In the genomic region with DNA sequence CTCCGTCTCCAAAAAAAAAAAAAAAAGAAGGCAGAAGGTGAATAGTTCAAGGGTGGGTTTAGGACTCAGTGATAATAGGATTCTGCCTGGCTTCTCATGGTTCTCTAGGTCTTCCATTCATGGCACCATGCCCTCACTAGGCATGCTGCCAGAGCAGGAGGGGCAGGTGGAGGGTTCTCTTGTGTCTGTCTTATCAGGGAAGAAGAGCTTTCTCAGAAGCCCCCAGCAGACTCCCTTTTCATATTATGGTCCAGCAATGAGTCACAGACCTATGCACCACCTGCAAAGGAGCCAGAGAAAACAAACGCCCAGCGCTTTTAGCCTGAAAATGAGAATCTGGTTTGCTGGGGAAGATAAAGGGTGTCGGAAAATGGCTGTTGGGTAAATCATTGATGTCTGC, we compare ENCODE assay signal across 30 cellular contexts. TPM values are rescaled to one million over a fixed set of nuclear protein-coding genes. Genes with fewer than 3 reads are reported as not detected.
DNase-seq lines count a peak whose midpoint lies in the region; ATAC-seq and TF ChIP-seq lines count a peak whose summit lies in the region.
"Had no signal": no experiment of that assay in that cellular context is flagged by ENCODE, and none has a peak within 500 bp of the region (broad histone marks: within the 10 kb centered on the region; RNA-seq: fewer than 3 reads in every experiment).

No MANE protein-coding gene starts in this region.

- H3K4me3 Mint-ChIP-seq in activated CD8-positive, alpha-beta memory T cell treated with anti-CD3 and anti-CD28 coated beads, Interleukin-2, amount 10 ng/mL, durations not matched to agents 7 days and 5 days = peak overlapping the region; percentile 74
- peak overlapping the region; percentile 22 to 76 (median 45) for H3K4me3 Mint-ChIP-seq in T-cell
- H3K4me3 Mint-ChIP-seq in natural killer cell treated with Interleukin-12 subunit alpha and Interleukin-12 subunit beta and Interleukin-15 and Interleukin-18, amount 100 ng/mL, for 72 hours = peak overlapping the region; percentile 12
- H3K4me3 Mint-ChIP-seq: GM23338, nephron progenitor cell, WTC11 had no signal

- H3K4me3 ChIP-seq in HEK293 (ENCODE audit: low read depth, low read length) = no peak overlapping the region
- H3K4me3 ChIP-seq: BLaER1 treated with 17β-estradiol and CSF1 and Interleukin-3, amounts not matched to agents 10 nM and 100 nM; dorsolateral prefrontal cortex; GM23338; testis had no signal

- TF ChIP-seq CTCF in HEK293 (tag by site-specific recombination; IDR thresholded peaks at IDR 0.05) = no peak

- peaks cover 36% of the 10 kb centered on the region for H3K36me3 Mint-ChIP-seq in activated CD8-positive, alpha-beta memory T cell treated with anti-CD3 and anti-CD28 coated beads, Interleukin-2, amount 10 ng/mL, durations not matched to agents 7 days and 5 days
- H3K36me3 Mint-ChIP-seq in T-cell = no peaks in the 10 kb centered on the region
- H3K36me3 Mint-ChIP-seq in natural killer cell treated with Interleukin-12 subunit alpha and Interleukin-12 subunit beta and Interleukin-15 and Interleukin-18, amount 100 ng/mL, for 72 hours = no peaks in the 10 kb centered on the region
- H3K36me3 Mint-ChIP-seq: activated naive CD4-positive, alpha-beta T cell treated with anti-CD3 and anti-CD28 coated beads, Interleukin-2, amount 50 U/mL, for 72 hours; IgD-negative memory B cell; WTC11 had no signal

- no peaks in the 10 kb centered on the region for H3K9me3 ChIP-seq in HEK293 (ENCODE audit: control insufficient read depth, insufficient read depth, low read depth, low read length)
- H3K9me3 ChIP-seq: BLaER1 treated with 17β-estradiol and CSF1 and Interleukin-3, amounts not matched to agents 10 nM and 100 nM; SK-N-SH; testis had no signal

- H3K4me1 Mint-ChIP-seq in activated CD8-positive, alpha-beta memory T cell treated with anti-CD3 and anti-CD28 coated beads, Interleukin-2, amount 10 ng/mL, durations not matched to agents 7 days and 5 days = peaks cover 91% of the 10 kb centered on the region
- H3K4me1 Mint-ChIP-seq in T-cell = peaks cover 37 to 81% (median 58%) of the 10 kb centered on the region in 3 donors
- H3K4me1 Mint-ChIP-seq in natural killer cell treated with Interleukin-12 subunit alpha and Interleukin-12 subunit beta and Interleukin-15 and Interleukin-18, amount 100 ng/mL, for 72 hours (ENCODE audit: low read depth in 2 of 2) = peaks cover 68 to 84% of the 10 kb centered on the region in 2 donors
- H3K4me1 Mint-ChIP-seq: GM23338, nephron progenitor cell, WTC11 had no signal

- POLR2A ChIA-PET in HEK293 (lab: Yijun Ruan, JAX) (no interaction called here), T-cell (lab: Charles Lee) (no interaction called here)

- no peak for ATAC-seq in activated CD8-positive, alpha-beta memory T cell treated with anti-CD3 and anti-CD28 coated beads, Interleukin-2, amount 10 ng/mL, durations not matched to agents 7 days and 5 days
- no peak for ATAC-seq in T-cell (replicated peaks in 1 of 4)
- no peak for ATAC-seq in natural killer cell treated with Interleukin-12 subunit alpha and Interleukin-12 subunit beta and Interleukin-15 and Interleukin-18, amount 100 ng/mL, for 72 hours
- ATAC-seq: activated naive CD4-positive, alpha-beta T cell treated with anti-CD3 and anti-CD28 coated beads, Interleukin-2, amount 50 U/mL, for 72 hours; GM23338; left ventricle myocardium superior; right cardiac atrium; WTC11 had no signal

- no peaks in the 10 kb centered on the region for H3K36me3 ChIP-seq in HEK293 (ENCODE audit: control insufficient read depth in 2 of 2, insufficient read depth in 1 of 2, low read length in 2 of 2)

- H3K9me3 Mint-ChIP-seq in activated CD8-positive, alpha-beta memory T cell treated with anti-CD3 and anti-CD28 coated beads, Interleukin-2, amount 10 ng/mL, durations not matched to agents 7 days and 5 days (ENCODE audit: low read depth) = no peaks in the 10 kb centered on the region
- H3K9me3 Mint-ChIP-seq in T-cell = no peaks in the 10 kb centered on the region
- no peaks in the 10 kb centered on the region for H3K9me3 Mint-ChIP-seq in natural killer cell treated with Interleukin-12 subunit alpha and Interleukin-12 subunit beta and Interleukin-15 and Interleukin-18, amount 100 ng/mL, for 72 hours
- H3K9me3 Mint-ChIP-seq: activated naive CD4-positive, alpha-beta T cell treated with anti-CD3 and anti-CD28 coated beads, Interleukin-2, amount 50 U/mL, for 72 hours; GM23338; IgD-negative memory B cell; nephron progenitor cell; WTC11 had no signal

- no peak overlapping the region for H3K27ac Mint-ChIP-seq in activated CD8-positive, alpha-beta memory T cell treated with anti-CD3 and anti-CD28 coated beads, Interleukin-2, amount 10 ng/mL, durations not matched to agents 7 days and 5 days
- H3K27ac Mint-ChIP-seq in T-cell = peak overlapping the region; percentile 63 to 84
- peak overlapping the region; percentile 24 to 36 for H3K27ac Mint-ChIP-seq in natural killer cell treated with Interleukin-12 subunit alpha and Interleukin-12 subunit beta and Interleukin-15 and Interleukin-18, amount 100 ng/mL, for 72 hours
- H3K27ac Mint-ChIP-seq: activated naive CD4-positive, alpha-beta T cell treated with anti-CD3 and anti-CD28 coated beads, Interleukin-2, amount 50 U/mL, for 72 hours; GM23338; nephron progenitor cell; WTC11 had no signal

- H3K4me1 ChIP-seq in HEK293 (ENCODE audit: control insufficient read depth, insufficient read depth, low read length) = no peaks in the 10 kb centered on the region
- H3K4me1 ChIP-seq: parathyroid adenoma, testis had no signal

- CTCF ChIA-PET in activated CD8-positive, alpha-beta memory T cell treated with anti-CD3 and anti-CD28 coated beads, Interleukin-2, amount 10 ng/mL, durations not matched to agents 7 days and 5 days (lab: Charles Lee) = interaction anchor here (3.6 kb wide), 1 partner anchor 12 kb away, joined by 35 read pairs; a partner anchor contains a TSS
- CTCF ChIA-PET in HEK293 (lab: Yijun Ruan, JAX) = no interaction called here
- CTCF ChIA-PET in T-cell (lab: Charles Lee) = no interaction called here

- H3K27ac ChIP-seq in HEK293 (ENCODE audit: extremely low read depth, low read depth, low read length) = no peak overlapping the region
- H3K27ac ChIP-seq: BLaER1 treated with 17β-estradiol and CSF1 and Interleukin-3, amounts not matched to agents 10 nM and 100 nM; dorsolateral prefrontal cortex; parathyroid adenoma; testis had no signal

- peaks cover 22% of the 10 kb centered on the region for H3K27me3 Mint-ChIP-seq in activated CD8-positive, alpha-beta memory T cell treated with anti-CD3 and anti-CD28 coated beads, Interleukin-2, amount 10 ng/mL, durations not matched to agents 7 days and 5 days
- H3K27me3 Mint-ChIP-seq in T-cell = peaks cover 2 to 10% of the 10 kb centered on the region in 2 donors
- no peaks in the 10 kb centered on the region for H3K27me3 Mint-ChIP-seq in natural killer cell treated with Interleukin-12 subunit alpha and Interleukin-12 subunit beta and Interleukin-15 and Interleukin-18, amount 100 ng/mL, for 72 hours
- H3K27me3 Mint-ChIP-seq: IgD-negative memory B cell had no signal

- DNase-seq in activated CD8-positive, alpha-beta memory T cell treated with anti-CD3 and anti-CD28 coated beads, Interleukin-2, amount 10 ng/mL, durations not matched to agents 7 days and 5 days = no peak
- DNase-seq in activated CD8-positive, alpha-beta memory T cell treated with anti-CD3 and anti-CD28 coated beads, Interleukin-2, amount 50 U/mL, for 48 hours = no peak
- no peak for DNase-seq in T-cell
- DNase-seq in natural killer cell treated with Interleukin-12 subunit alpha and Interleukin-12 subunit beta and Interleukin-15 and Interleukin-18, amount 100 ng/mL, for 72 hours (ENCODE audit: low spot score) = no peak
- no peak for DNase-seq in activated gamma-delta T cell treated with Interleukin-2 at 50 U/mL for 16 hours
- no peak for DNase-seq in HK-2 (ENCODE audit: unreplicated experiment)
- DNase-seq: activated T-cell treated with anti-CD3 and anti-CD28 coated beads, Interleukin-2, amount 50 U/mL, for 48 hours; central memory CD4-positive, alpha-beta T cell; DMS53; dorsolateral prefrontal cortex; GF-D8; left ventricle myocardium superior; midbrain; NCI-H1436 treated with DMSO at 0.1 percent for 48 hours; nephron progenitor cell; right cardiac atrium; SK-N-SH; stimulated activated CD4-positive, alpha-beta T cell treated with anti-CD3 and anti-CD28 coated beads, Interleukin-4, amount 100 ng/mL, for 1 hour; stimulated activated naive CD4-positive, alpha-beta T cell; T1000; testis had no signal

TF ChIP-seq in HEK293, 187 proteins besides CTCF, POLR2A, EP300 and RAD21 (continues in another document):
- peak; percentile 15; the same call in 1 of the 2 replicates for TF ChIP-seq GLIS1 (tag by site-specific recombination; IDR thresholded peaks at IDR 0.05)

RNA-seq across cellular contexts. Expression of a gene that starts 3.0 kb away (rescaled TPM):
- 10 to 100 TPM; 37.9 to 80.1 TPM for total RNA-seq in activated CD8-positive, alpha-beta memory T cell treated with anti-CD3 and anti-CD28 coated beads, Interleukin-2, amount 10 ng/mL, durations not matched to agents 7 days and 5 days
- 10 to 100 TPM in 2 of 5 donors, 1 to 10 TPM in 3; 3.3 to 15.1 (median 8.1) TPM for total RNA-seq in T-cell
- 1 to 10 TPM in 1 of 2 donors, under 1 TPM in 1; 0.48 to 2.5 TPM for total RNA-seq in natural killer cell treated with Interleukin-12 subunit alpha and Interleukin-12 subunit beta and Interleukin-15 and Interleukin-18, amount 100 ng/mL, for 72 hours
- total RNA-seq: astrocyte, glomerular endothelial cell, GM23338, WTC11 had no signal

RNA-seq across cellular contexts. Expression of a gene that starts 13.8 kb away (rescaled TPM):
- total RNA-seq in activated CD8-positive, alpha-beta memory T cell treated with anti-CD3 and anti-CD28 coated beads, Interleukin-2, amount 10 ng/mL, durations not matched to agents 7 days and 5 days = 10 to 100 TPM; 87.0 to 99.8 TPM
- 10 to 100 TPM in 3 of 5 donors, 1 to 10 TPM in 2; 4.0 to 14.6 (median 10.1) TPM for total RNA-seq in T-cell
- 10 to 100 TPM; 28.3 to 46.2 TPM for total RNA-seq in natural killer cell treated with Interleukin-12 subunit alpha and Interleukin-12 subunit beta and Interleukin-15 and Interleukin-18, amount 100 ng/mL, for 72 hours
- total RNA-seq: astrocyte, glomerular endothelial cell, GM23338, WTC11 had no signal

RNA-seq across cellular contexts. Expression of a gene that starts 50.1 kb away (rescaled TPM):
- 10 to 100 TPM in 1 of 2 experiments, 1 to 10 TPM in 1; 10.0 to 11.9 TPM for total RNA-seq in activated CD8-positive, alpha-beta memory T cell treated with anti-CD3 and anti-CD28 coated beads, Interleukin-2, amount 10 ng/mL, durations not matched to agents 7 days and 5 days
- total RNA-seq in T-cell = 1 to 10 TPM; 1.1 to 2.5 (median 1.6) TPM
- 1 to 10 TPM; 4.0 to 6.2 TPM for total RNA-seq in natural killer cell treated with Interleukin-12 subunit alpha and Interleukin-12 subunit beta and Interleukin-15 and Interleukin-18, amount 100 ng/mL, for 72 hours
- total RNA-seq: astrocyte, GM23338, WTC11 had no signal

Comparison
In these comparisons a context has a peak if more than half of its experiments do, and no peak if none do; other contexts are left out.
1. H3K4me3 Mint-ChIP-seq: peak in every context shown above with its lines; median percentile 74 in activated CD8-positive, alpha-beta memory T cell treated with anti-CD3 and anti-CD28 coated beads, Interleukin-2, amount 10 ng/mL, durations not matched to agents 7 days and 5 days; 45 in T-cell; 12 in natural killer cell treated with Interleukin-12 subunit alpha and Interleukin-12 subunit beta and Interleukin-15 and Interleukin-18, amount 100 ng/mL, for 72 hours.